ENCODE assay signal across 1 cellular context in genomic region chr4:57081651-57082349, GRCh38.
TF ChIP-seq lines count a peak whose summit lies in the region.

No MANE protein-coding gene starts in this region.

TF ChIP-seq in HEK293, 187 proteins besides CTCF, POLR2A, EP300 and RAD21 (continued from another document):
- no peak for TF ChIP-seq ZNF280D (tag by site-specific recombination; IDR thresholded peaks at IDR 0.05)
- no peak for TF ChIP-seq KLF17 (tag by site-specific recombination; IDR thresholded peaks at IDR 0.05)
